In genomic region chr1:43147625-43148319, GRCh38 we compare ENCODE assay signal across 8 cellular contexts. TPM values are rescaled to one million over a fixed set of nuclear protein-coding genes. Genes with fewer than 3 reads are reported as not detected.
DNase-seq lines count a peak whose midpoint lies in the region; ATAC-seq, FAIRE-seq and TF ChIP-seq lines count a peak whose summit lies in the region.

No MANE protein-coding gene starts in this region.

- no peak for ATAC-seq in HG02763 (IDR thresholded peaks at IDR 0.05; ENCODE audit: unreplicated experiment)

- peak overlapping the region; percentile 67 for H3K4me3 Mint-ChIP-seq in progenitor cell of endocrine pancreas (ENCODE audit: low read depth)

- DNase-seq in AG09309 (ENCODE audit: low read depth) (no peak), HTR-8/SVneo (ENCODE audit: insufficient read length, low spot score) (peak; percentile 65), astrocyte of the hippocampus (ENCODE audit: low read depth, low spot score) (peak; percentile 92), hepatic stellate cell (ENCODE audit: low spot score) (peak; percentile 37), progenitor cell of endocrine pancreas (ENCODE audit: low spot score, unreplicated experiment) (peak; percentile 88), GM19240 (ENCODE audit: insufficient read length, low spot score) (no peak)

- H3K4me3 ChIP-seq in AG09309 (ENCODE audit: control insufficient read depth, low read depth, low read length): peak overlapping the region; percentile 53

- FAIRE-seq in HTR-8/SVneo (lab: Jason Lieb, UNC): peak; percentile 79

- H3K36me3 Mint-ChIP-seq in progenitor cell of endocrine pancreas (ENCODE audit: insufficient read depth): no peaks in the 10 kb centered on the region

- H3K27me3 Mint-ChIP-seq in progenitor cell of endocrine pancreas: peaks cover 16% of the 10 kb centered on the region

- TF ChIP-seq CTCF in AG09309 (IDR thresholded peaks at IDR 0.05; ENCODE audit: control insufficient read depth, insufficient read depth, low read depth, low read length, missing control alignments): no peak
- no peak for TF ChIP-seq CTCF in progenitor cell of endocrine pancreas (IDR thresholded peaks at IDR 0.05; ENCODE audit: unreplicated experiment)

- no peaks in the 10 kb centered on the region for H3K9me3 Mint-ChIP-seq in progenitor cell of endocrine pancreas (ENCODE audit: low read depth)

- H3K27ac Mint-ChIP-seq in progenitor cell of endocrine pancreas: peak overlapping the region; percentile 15

- peaks cover 6% of the 10 kb centered on the region for H3K4me1 Mint-ChIP-seq in progenitor cell of endocrine pancreas (ENCODE audit: low read depth)

TF ChIP-seq in PFSK-1, 5 proteins besides CTCF, POLR2A, EP300 and RAD21:
- TF ChIP-seq TAF1 (IDR thresholded peaks at IDR 0.05; ENCODE audit: borderline replicate concordance, insufficient read depth, low read length) (no peak), SIN3A (IDR thresholded peaks at IDR 0.05; ENCODE audit: borderline replicate concordance, insufficient read depth, low read length) (peak; percentile 90), FOXP2 (optimal IDR thresholded peaks at IDR 0.05; ENCODE audit: borderline replicate concordance, extremely low read depth, extremely low read length, insufficient read depth) (no peak)

RNA-seq across cellular contexts. Expression of gene EBNA1BP2, which starts 24.3 kb away (rescaled TPM):
- 104 TPM for polyA plus RNA-seq in PFSK-1 (2012; ENCODE audit: insufficient read length, low read depth)
- total RNA-seq in progenitor cell of endocrine pancreas: 48.8 and 51.7 TPM in 2 replicates

RNA-seq across cellular contexts. Expression of gene CFAP57, which starts 24.4 kb away (rescaled TPM):
- not detected for polyA plus RNA-seq in PFSK-1 (2012; ENCODE audit: insufficient read length, low read depth)
- 2.2 and 2.3 TPM in 2 replicates for total RNA-seq in progenitor cell of endocrine pancreas

Comparison
In these comparisons a context has a peak if more than half of its experiments do, and no peak if none do; other contexts are left out.
1. DNase-seq: peak in HTR-8/SVneo (single experiment), astrocyte of the hippocampus (single experiment), hepatic stellate cell (single experiment) and progenitor cell of endocrine pancreas (single experiment); none in AG09309 (single experiment) and GM19240 (single experiment).